Comparison of ENCODE assay signal across 18 cellular contexts in the genomic region with DNA sequence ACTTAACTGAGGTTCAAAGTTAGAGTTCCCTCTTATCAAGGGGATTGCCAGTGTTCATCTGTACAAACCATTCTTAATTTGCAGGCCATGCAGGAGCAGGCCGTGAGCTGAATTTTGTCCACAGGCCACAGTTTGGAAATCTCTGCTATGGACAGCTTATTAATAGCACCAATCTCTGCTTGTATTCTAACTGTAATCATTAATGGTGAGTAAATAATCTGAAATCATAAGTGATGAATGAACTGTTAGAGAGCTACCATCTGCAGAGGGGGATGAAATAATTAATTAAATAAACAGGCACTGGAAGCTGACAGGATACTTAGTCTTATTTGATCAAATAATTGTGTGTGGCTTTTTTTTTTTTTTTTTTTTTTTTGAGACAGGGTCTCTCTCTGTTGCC. TPM values are rescaled to one million over a fixed set of nuclear protein-coding genes. Genes with fewer than 3 reads are reported as not detected.
A peak's percentile ranks its signal among the peaks of the same experiment; 100 is the strongest.
DNase-seq lines count a peak whose midpoint lies in the region; ATAC-seq, FAIRE-seq and TF ChIP-seq lines count a peak whose summit lies in the region.
"Had no signal": no experiment of that assay in that cellular context is flagged by ENCODE, and none has a peak within 500 bp of the region (broad histone marks: within the 10 kb centered on the region; RNA-seq: fewer than 3 reads in every experiment).

No MANE protein-coding gene starts in this region.

- intact Hi-C loops in left ventricle myocardium inferior (cut with micrococcal nuclease): no loop called here
- intact Hi-C loops in heart right ventricle (cut with DNase I): no loop called here
- intact Hi-C loops in pancreas (cut with DNase I): no loop called here

- ATAC-seq in heart right ventricle: no peak
- peak in 3 of 4 donors; percentile 28 to 60 (median 40) for ATAC-seq in pancreas

- 72 to 88% methylated on average over 1 of the region's 1 CpG for WGBS in heart right ventricle, 2 donors
- WGBS in pancreas, 2 donors: 71 to 73% methylated on average over 1 of the region's 1 CpG

- TF ChIP-seq CTCF in left ventricle myocardium inferior (IDR thresholded peaks at IDR 0.05; ENCODE audit: borderline replicate concordance) (no peak), heart right ventricle (IDR thresholded peaks at IDR 0.05) (no peak), pancreas (IDR thresholded peaks at IDR 0.05) (no peak)

- H3K36me3 ChIP-seq in left ventricle myocardium inferior (peaks cover 5% of the 10 kb centered on the region), heart right ventricle (peaks cover 0 to 28% (median 0%) of the 10 kb centered on the region in 9 donors), pancreas (peaks cover 0 to 25% (median 0%) of the 10 kb centered on the region in 3 donors), skeletal muscle tissue (ENCODE audit: control insufficient read depth in 3 of 3, insufficient read depth in 3 of 3, low read length in 3 of 3) (no peaks in the 10 kb centered on the region)
- H3K36me3 ChIP-seq: HAP-1 had no signal

- no peak overlapping the region for H3K4me3 ChIP-seq in left ventricle myocardium inferior
- no peak overlapping the region for H3K4me3 ChIP-seq in heart right ventricle
- H3K4me3 ChIP-seq in pancreas: no peak overlapping the region
- no peak overlapping the region for H3K4me3 ChIP-seq in skeletal muscle tissue (ENCODE audit: low read length in 3 of 3)
- H3K4me3 ChIP-seq: HAP-1 had no signal

- DNase-seq in left ventricle myocardium inferior: no peak
- DNase-seq in heart right ventricle: no peak
- DNase-seq in pancreas: no peak
- no peak for DNase-seq in activated CD8-positive, alpha-beta memory T cell treated with anti-CD3 and anti-CD28 coated beads, Interleukin-2, amount 50 U/mL, for 48 hours
- DNase-seq in stimulated activated CD4-positive, alpha-beta T cell treated with anti-CD3 and anti-CD28 coated beads, Interleukin-12 subunit alpha, Interleukin-12 subunit beta, amount 100 ng/mL, for 4 hours: no peak
- DNase-seq: C1 segment of cervical spinal cord; Calu3; CD4-positive, alpha-beta memory T cell; COR-L47; DND-41; GOT3; HFFc6 had no signal

- FAIRE-seq in pancreas (lab: Jason Lieb, UNC): no peak
- FAIRE-seq: G401.6, GM12892, H54 had no signal

- H3K27me3 ChIP-seq in left ventricle myocardium inferior (ENCODE audit: low read depth): no peaks in the 10 kb centered on the region
- peaks cover 0 to 16% (median 0%) of the 10 kb centered on the region in 7 donors for H3K27me3 ChIP-seq in heart right ventricle
- H3K27me3 ChIP-seq in pancreas: no peaks in the 10 kb centered on the region
- H3K27me3 ChIP-seq in skeletal muscle tissue (ENCODE audit: control insufficient read depth in 3 of 3, insufficient read depth in 3 of 3, low read length in 3 of 3): no peaks in the 10 kb centered on the region

- peak overlapping the region; percentile 19 for H3K27ac ChIP-seq in left ventricle myocardium inferior (replicated peaks)
- H3K27ac ChIP-seq in heart right ventricle: peak overlapping the region in 4 of 10 donors; percentile 17 to 62 (median 61)
- H3K27ac ChIP-seq in pancreas: no peak overlapping the region
- H3K27ac ChIP-seq in skeletal muscle tissue (ENCODE audit: low read depth, low read length): peak overlapping the region; percentile 90

- H3K4me1 ChIP-seq in left ventricle myocardium inferior (peaks cover 6% of the 10 kb centered on the region), heart right ventricle (peaks cover 0 to 11% (median 0%) of the 10 kb centered on the region in 9 donors), pancreas (no peaks in the 10 kb centered on the region), skeletal muscle tissue (ENCODE audit: control insufficient read depth in 3 of 3, insufficient read depth in 3 of 3, low read length in 3 of 3) (peaks cover 6 to 21% (median 8%) of the 10 kb centered on the region in 3 donors)

- H3K9ac ChIP-seq in skeletal muscle tissue (ENCODE audit: low read depth in 1 of 3, low read length in 3 of 3): peak overlapping the region in 1 of 3 donors; percentile 52

- H3K9me3 ChIP-seq in left ventricle myocardium inferior (replicated peaks) (no peaks in the 10 kb centered on the region), heart right ventricle (peaks cover 0 to 5% (median 0%) of the 10 kb centered on the region in 11 donors), pancreas (no peaks in the 10 kb centered on the region), skeletal muscle tissue (ENCODE audit: control insufficient read depth in 3 of 3, low read length in 3 of 3) (no peaks in the 10 kb centered on the region)
- H3K9me3 ChIP-seq: HAP-1 had no signal

RNA-seq across cellular contexts. Expression of a gene that starts 48.5 kb away (rescaled TPM):
- 308 TPM for total RNA-seq in left ventricle myocardium inferior
- total RNA-seq in heart right ventricle: 100 to 1,000 TPM; 112 to 846 (median 292) TPM
- polyA plus RNA-seq in heart right ventricle: 100 to 1,000 TPM; 120 to 538 TPM
- 10 to 100 TPM in 3 of 6 donors, 1 to 10 TPM in 3; 6.3 to 32.9 (median 10.7) TPM for total RNA-seq in pancreas
- polyA plus RNA-seq in pancreas: 10 to 100 TPM; 30.6 to 50.5 TPM
- total RNA-seq in skeletal muscle tissue: 415 TPM
- total RNA-seq: A673; CD4-positive, alpha-beta memory T cell; HFFc6 had no signal
- polyA plus RNA-seq: CD4-positive, alpha-beta memory T cell had no signal

Comparison
In these comparisons a context has a peak if more than half of its experiments do, and no peak if none do; other contexts are left out.
1. H3K27ac ChIP-seq: peak in left ventricle myocardium inferior (single experiment) and skeletal muscle tissue (single experiment); none in pancreas (0 of 4).
2. ATAC-seq: peak in pancreas (3 of 4); none in heart right ventricle (0 of 8).